ENCODE assay signal across 17 cellular contexts in genomic region chr9:76162109-76162730, GRCh38.
A peak's percentile ranks its signal among the peaks of the same experiment; 100 is the strongest.
DNase-seq lines count a peak whose midpoint lies in the region; ATAC-seq, FAIRE-seq and TF ChIP-seq lines count a peak whose summit lies in the region.
"Had no signal": no experiment of that assay in that cellular context is flagged by ENCODE, and none has a peak within 500 bp of the region (broad histone marks: within the 10 kb centered on the region; RNA-seq: fewer than 3 reads in every experiment).

No MANE protein-coding gene starts in this region.

- H3K4me1 ChIP-seq in upper lobe of right lung, result peaks cover 9% of the 10 kb centered on the region
- H3K4me1 ChIP-seq: left lung, SJCRH30 had no signal

- peak overlapping the region; percentile 11 for H3K27ac ChIP-seq in upper lobe of right lung
- H3K27ac ChIP-seq: SJCRH30 had no signal

- no peaks in the 10 kb centered on the region for H3K9me3 Mint-ChIP-seq in nephron
- H3K9me3 Mint-ChIP-seq: natural killer cell had no signal

- H3K27me3 ChIP-seq in upper lobe of right lung (no peaks in the 10 kb centered on the region), MG63 (no peaks in the 10 kb centered on the region)
- H3K27me3 ChIP-seq: left lung, SJCRH30 had no signal

- H3K36me3 ChIP-seq in upper lobe of right lung, result peaks cover 30% of the 10 kb centered on the region
- no peaks in the 10 kb centered on the region for H3K36me3 ChIP-seq in MG63

- H3K36me3 Mint-ChIP-seq in T-helper 17 cell (ENCODE audit: low read depth), result no peaks in the 10 kb centered on the region
- H3K36me3 Mint-ChIP-seq in nephron (ENCODE audit: low read depth), result peaks cover 47% of the 10 kb centered on the region
- H3K36me3 Mint-ChIP-seq: activated CD8-positive, alpha-beta memory T cell treated with anti-CD3 and anti-CD28 coated beads, Interleukin-2, amount 10 ng/mL, durations not matched to agents 7 days and 5 days; natural killer cell had no signal

- H3K9me3 ChIP-seq in T-helper 17 cell (ENCODE audit: control insufficient read depth, low read length, poor library complexity, severe bottlenecking), result no peaks in the 10 kb centered on the region
- no peaks in the 10 kb centered on the region for H3K9me3 ChIP-seq in upper lobe of right lung
- H3K9me3 ChIP-seq in MG63, result no peaks in the 10 kb centered on the region
- H3K9me3 ChIP-seq: left lung, SJCRH30 had no signal

- H3K27me3 Mint-ChIP-seq in T-helper 17 cell, result no peaks in the 10 kb centered on the region
- H3K27me3 Mint-ChIP-seq in nephron (ENCODE audit: low read depth), result no peaks in the 10 kb centered on the region
- H3K27me3 Mint-ChIP-seq: activated CD8-positive, alpha-beta memory T cell treated with anti-CD3 and anti-CD28 coated beads, Interleukin-2, amount 10 ng/mL, durations not matched to agents 7 days and 5 days had no signal

- DNase-seq in T-helper 17 cell (no peak), fibroblast of the aortic adventitia (ENCODE audit: low read depth) (peak; percentile 13), upper lobe of right lung (no peak), RCC 7860 (ENCODE audit: low spot score) (no peak), RPMI8226 (no peak), MG63 (no peak)
- DNase-seq: activated CD4-positive, CD25-positive, alpha-beta regulatory T cell treated with anti-CD3 and anti-CD28 coated beads, Interleukin-2, amount 50 U/mL, for 72 hours; activated CD8-positive, alpha-beta memory T cell treated with anti-CD3 and anti-CD28 coated beads, Interleukin-2, amount 10 ng/mL, durations not matched to agents 7 days and 5 days; activated naive CD4-positive, alpha-beta T cell treated with Interleukin-2 at 50 U/mL for 16 hours; effector CD4-positive, alpha-beta T cell; left lung; natural killer cell; NCI-H1694 treated with DMSO at 0.1 percent for 48 hours; NCI-H510A; SJCRH30 had no signal

- H3K4me3 ChIP-seq in fibroblast of the aortic adventitia (ENCODE audit: low read depth, low read length) (no peak overlapping the region), upper lobe of right lung (no peak overlapping the region), MG63 (no peak overlapping the region)
- H3K4me3 ChIP-seq: left lung, SJCRH30 had no signal

- FAIRE-seq in RCC 7860 (lab: Jason Lieb, UNC), result no peak
- FAIRE-seq: H54 had no signal

- intact Hi-C loops in upper lobe of right lung (cut with DNase I), result no loop called here

- TF ChIP-seq CTCF in fibroblast of the aortic adventitia (IDR thresholded peaks at IDR 0.05; ENCODE audit: insufficient read depth, low read length) (no peak), nephron (IDR thresholded peaks at IDR 0.05; ENCODE audit: unreplicated experiment in 3 of 3) (no peak), upper lobe of right lung (IDR thresholded peaks at IDR 0.05) (no peak)

- no peak for ATAC-seq in T-helper 17 cell
- no peak for ATAC-seq in upper lobe of right lung
- ATAC-seq: activated CD8-positive, alpha-beta memory T cell treated with anti-CD3 and anti-CD28 coated beads, Interleukin-2, amount 10 ng/mL, durations not matched to agents 7 days and 5 days; natural killer cell had no signal

- no peak overlapping the region for H3K4me3 Mint-ChIP-seq in T-helper 17 cell
- peak overlapping the region in 1 of 3 experiments; percentile 32 for H3K4me3 Mint-ChIP-seq in nephron
- H3K4me3 Mint-ChIP-seq: activated CD8-positive, alpha-beta memory T cell treated with anti-CD3 and anti-CD28 coated beads, Interleukin-2, amount 10 ng/mL, durations not matched to agents 7 days and 5 days; natural killer cell had no signal

- H3K27ac Mint-ChIP-seq in T-helper 17 cell, result peak overlapping the region; percentile 5
- peak overlapping the region; percentile 47 to 85 (median 77) for H3K27ac Mint-ChIP-seq in nephron
- H3K27ac Mint-ChIP-seq: activated CD8-positive, alpha-beta memory T cell treated with anti-CD3 and anti-CD28 coated beads, Interleukin-2, amount 10 ng/mL, durations not matched to agents 7 days and 5 days; natural killer cell had no signal

- peaks cover 2% of the 10 kb centered on the region for H3K4me1 Mint-ChIP-seq in T-helper 17 cell
- H3K4me1 Mint-ChIP-seq in nephron, result peaks cover 45% of the 10 kb centered on the region
